14 cellular contexts compared by ENCODE assay signal in the genomic region with DNA sequence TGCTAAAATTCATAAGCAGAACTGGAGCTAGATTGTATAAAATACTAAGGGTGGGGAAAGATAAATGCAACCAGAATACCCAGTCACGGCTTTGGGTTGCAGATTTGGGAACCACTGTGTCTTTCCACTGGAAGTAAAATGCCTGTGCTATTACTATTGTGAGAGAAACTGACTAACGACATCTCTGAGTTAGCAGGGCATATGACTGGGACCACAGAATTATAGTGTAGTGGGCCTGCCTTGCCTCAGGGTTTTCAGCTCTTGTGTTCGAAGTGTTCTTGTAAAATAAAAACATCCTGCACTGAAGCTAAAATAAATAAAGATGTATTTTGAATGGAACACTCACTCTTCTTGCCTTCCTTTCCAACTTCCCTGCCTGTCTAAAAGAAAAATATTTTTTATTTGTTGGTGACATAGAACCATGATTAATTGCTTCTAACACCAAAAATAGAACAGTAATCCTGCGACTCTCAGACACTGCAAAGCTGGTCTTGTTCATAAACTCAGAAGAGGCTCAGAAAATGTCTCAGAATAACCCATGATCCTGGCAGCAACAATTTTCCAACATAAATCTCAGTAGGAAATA.
"Had no signal": no experiment of that assay in that cellular context is flagged by ENCODE, and none has a peak within 500 bp of the region (broad histone marks: within the 10 kb centered on the region; RNA-seq: fewer than 3 reads in every experiment).

No MANE protein-coding gene starts in this region.

- H3K4me1 ChIP-seq: SJCRH30 had no signal

- H3K27me3 ChIP-seq: SJCRH30 had no signal

- DNase-seq: activated CD4-positive, alpha-beta T cell treated with anti-CD3 and anti-CD28 coated beads for 1 hour; activated CD4-positive, alpha-beta T cell treated with anti-CD3 and anti-CD28 coated beads, Interleukin-2, amount 50 U/mL, for 48 hours; activated T-cell treated with anti-CD3 and anti-CD28 coated beads, Interleukin-2, amount 50 U/mL, for 4 hours; central memory CD4-positive, alpha-beta T cell; erythroblast; islet precursor cell; left ventricle myocardium superior; posterior cingulate gyrus; right cardiac atrium; SJCRH30; SW 1271; T1000; trophoblast cell had no signal

- H3K36me3 ChIP-seq: SJCRH30 had no signal

- H3K27ac ChIP-seq: SJCRH30 had no signal

- ATAC-seq: activated T-cell treated with anti-CD3 and anti-CD28 coated beads, Interleukin-2, amount 50 U/mL, for 4 hours; left ventricle myocardium superior; right cardiac atrium; stimulated activated memory B cell treated with anti-CD40 and anti-IgM and Interleukin-4, amounts not matched to agents 10 μg/mL and 1 μg/mL and 100 μg/mL, for 72 hours had no signal

- H3K4me3 ChIP-seq: SJCRH30 had no signal

- H3K9me3 ChIP-seq: SJCRH30 had no signal
